2 cellular contexts compared by ENCODE assay signal in the genomic region with DNA sequence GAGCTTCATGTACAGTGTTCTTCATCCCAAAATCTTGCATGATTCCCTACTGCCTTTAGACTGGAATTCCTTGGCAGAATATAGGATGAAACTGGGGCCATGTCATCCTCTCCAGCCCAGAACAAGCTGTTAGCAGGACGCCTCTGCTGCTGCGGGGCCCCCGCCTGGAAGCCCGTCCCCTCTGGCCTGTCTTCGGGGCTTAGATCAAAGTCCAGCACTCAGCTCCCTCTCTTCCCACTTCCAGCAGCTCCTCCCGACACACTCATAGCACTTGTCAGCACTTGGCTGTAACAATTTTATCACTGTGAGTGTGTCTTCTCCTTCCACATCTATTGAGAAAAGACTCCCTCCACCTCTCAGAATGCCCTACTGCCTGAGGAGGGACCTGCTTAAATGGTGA.
TF ChIP-seq lines count a peak whose summit lies in the region.

No MANE protein-coding gene starts in this region.

TF ChIP-seq in SK-N-SH, 30 proteins besides CTCF, POLR2A, EP300 and RAD21 (continued from another document):
- TF ChIP-seq CHD2 (IDR thresholded peaks at IDR 0.05; ENCODE audit: low read length, partially characterized antibody) (no peak), TEAD4 (IDR thresholded peaks at IDR 0.05; ENCODE audit: borderline replicate concordance, insufficient read depth) (no peak), NRF1 (IDR thresholded peaks at IDR 0.05; ENCODE audit: low read depth, low read length) (no peak), GABPA (IDR thresholded peaks at IDR 0.05; ENCODE audit: low read depth) (no peak), POLR2AphosphoS5 (IDR thresholded peaks at IDR 0.05; ENCODE audit: low read depth, low read length) (no peak), MXI1 (IDR thresholded peaks at IDR 0.05; ENCODE audit: low read depth, low read length) (no peak), RCOR1 (IDR thresholded peaks at IDR 0.05; ENCODE audit: low read length) (no peak), RFX5 (IDR thresholded peaks at IDR 0.05; ENCODE audit: low read length) (no peak), YY1 (IDR thresholded peaks at IDR 0.05; ENCODE audit: low read depth) (no peak), NFIC (IDR thresholded peaks at IDR 0.05; ENCODE audit: borderline replicate concordance) (no peak), TCF12 (IDR thresholded peaks at IDR 0.05) (no peak), JUND (IDR thresholded peaks at IDR 0.05) (no peak), SMC3 (IDR thresholded peaks at IDR 0.05; ENCODE audit: low read depth, low read length) (no peak), ELF1 (IDR thresholded peaks at IDR 0.05) (no peak), RXRA (IDR thresholded peaks at IDR 0.05; ENCODE audit: borderline replicate concordance, low read depth) (no peak)
- TF ChIP-seq, protein P1, sequence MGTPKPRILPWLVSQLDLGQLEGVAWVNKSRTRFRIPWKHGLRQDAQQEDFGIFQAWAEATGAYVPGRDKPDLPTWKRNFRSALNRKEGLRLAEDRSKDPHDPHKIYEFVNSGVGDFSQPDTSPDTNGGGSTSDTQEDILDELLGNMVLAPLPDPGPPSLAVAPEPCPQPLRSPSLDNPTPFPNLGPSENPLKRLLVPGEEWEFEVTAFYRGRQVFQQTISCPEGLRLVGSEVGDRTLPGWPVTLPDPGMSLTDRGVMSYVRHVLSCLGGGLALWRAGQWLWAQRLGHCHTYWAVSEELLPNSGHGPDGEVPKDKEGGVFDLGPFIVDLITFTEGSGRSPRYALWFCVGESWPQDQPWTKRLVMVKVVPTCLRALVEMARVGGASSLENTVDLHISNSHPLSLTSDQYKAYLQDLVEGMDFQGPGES (IDR thresholded peaks at IDR 0.05; ENCODE audit: low read depth, low read length) = no peak
- TF ChIP-seq, protein P2, sequence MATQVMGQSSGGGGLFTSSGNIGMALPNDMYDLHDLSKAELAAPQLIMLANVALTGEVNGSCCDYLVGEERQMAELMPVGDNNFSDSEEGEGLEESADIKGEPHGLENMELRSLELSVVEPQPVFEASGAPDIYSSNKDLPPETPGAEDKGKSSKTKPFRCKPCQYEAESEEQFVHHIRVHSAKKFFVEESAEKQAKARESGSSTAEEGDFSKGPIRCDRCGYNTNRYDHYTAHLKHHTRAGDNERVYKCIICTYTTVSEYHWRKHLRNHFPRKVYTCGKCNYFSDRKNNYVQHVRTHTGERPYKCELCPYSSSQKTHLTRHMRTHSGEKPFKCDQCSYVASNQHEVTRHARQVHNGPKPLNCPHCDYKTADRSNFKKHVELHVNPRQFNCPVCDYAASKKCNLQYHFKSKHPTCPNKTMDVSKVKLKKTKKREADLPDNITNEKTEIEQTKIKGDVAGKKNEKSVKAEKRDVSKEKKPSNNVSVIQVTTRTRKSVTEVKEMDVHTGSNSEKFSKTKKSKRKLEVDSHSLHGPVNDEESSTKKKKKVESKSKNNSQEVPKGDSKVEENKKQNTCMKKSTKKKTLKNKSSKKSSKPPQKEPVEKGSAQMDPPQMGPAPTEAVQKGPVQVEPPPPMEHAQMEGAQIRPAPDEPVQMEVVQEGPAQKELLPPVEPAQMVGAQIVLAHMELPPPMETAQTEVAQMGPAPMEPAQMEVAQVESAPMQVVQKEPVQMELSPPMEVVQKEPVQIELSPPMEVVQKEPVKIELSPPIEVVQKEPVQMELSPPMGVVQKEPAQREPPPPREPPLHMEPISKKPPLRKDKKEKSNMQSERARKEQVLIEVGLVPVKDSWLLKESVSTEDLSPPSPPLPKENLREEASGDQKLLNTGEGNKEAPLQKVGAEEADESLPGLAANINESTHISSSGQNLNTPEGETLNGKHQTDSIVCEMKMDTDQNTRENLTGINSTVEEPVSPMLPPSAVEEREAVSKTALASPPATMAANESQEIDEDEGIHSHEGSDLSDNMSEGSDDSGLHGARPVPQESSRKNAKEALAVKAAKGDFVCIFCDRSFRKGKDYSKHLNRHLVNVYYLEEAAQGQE (IDR thresholded peaks at IDR 0.05; ENCODE audit: low read depth, low read length) = no peak
TF ChIP-seq in SK-N-SH: peak in this region for 0.

TF ChIP-seq in SK-N-SH treated with all-trans-retinoic acid at 6 μM for 48 hours, 23 proteins besides CTCF, POLR2A, EP300 and RAD21 (continued from another document):
- TF ChIP-seq, protein P3, sequence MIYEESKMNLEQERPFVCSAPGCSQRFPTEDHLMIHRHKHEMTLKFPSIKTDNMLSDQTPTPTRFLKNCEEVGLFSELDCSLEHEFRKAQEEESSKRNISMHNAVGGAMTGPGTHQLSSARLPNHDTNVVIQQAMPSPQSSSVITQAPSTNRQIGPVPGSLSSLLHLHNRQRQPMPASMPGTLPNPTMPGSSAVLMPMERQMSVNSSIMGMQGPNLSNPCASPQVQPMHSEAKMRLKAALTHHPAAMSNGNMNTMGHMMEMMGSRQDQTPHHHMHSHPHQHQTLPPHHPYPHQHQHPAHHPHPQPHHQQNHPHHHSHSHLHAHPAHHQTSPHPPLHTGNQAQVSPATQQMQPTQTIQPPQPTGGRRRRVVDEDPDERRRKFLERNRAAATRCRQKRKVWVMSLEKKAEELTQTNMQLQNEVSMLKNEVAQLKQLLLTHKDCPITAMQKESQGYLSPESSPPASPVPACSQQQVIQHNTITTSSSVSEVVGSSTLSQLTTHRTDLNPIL (CRISPR knock-in tag; IDR thresholded peaks at IDR 0.05; ENCODE audit: low read depth) = no peak
- TF ChIP-seq RARB (CRISPR knock-in tag; IDR thresholded peaks at IDR 0.05) = no peak
- no peak for TF ChIP-seq TCF4 (CRISPR knock-in tag; IDR thresholded peaks at IDR 0.05; ENCODE audit: borderline replicate concordance)
- no peak for TF ChIP-seq CSDC2 (CRISPR knock-in tag; IDR thresholded peaks at IDR 0.05)
- TF ChIP-seq, protein P4, sequence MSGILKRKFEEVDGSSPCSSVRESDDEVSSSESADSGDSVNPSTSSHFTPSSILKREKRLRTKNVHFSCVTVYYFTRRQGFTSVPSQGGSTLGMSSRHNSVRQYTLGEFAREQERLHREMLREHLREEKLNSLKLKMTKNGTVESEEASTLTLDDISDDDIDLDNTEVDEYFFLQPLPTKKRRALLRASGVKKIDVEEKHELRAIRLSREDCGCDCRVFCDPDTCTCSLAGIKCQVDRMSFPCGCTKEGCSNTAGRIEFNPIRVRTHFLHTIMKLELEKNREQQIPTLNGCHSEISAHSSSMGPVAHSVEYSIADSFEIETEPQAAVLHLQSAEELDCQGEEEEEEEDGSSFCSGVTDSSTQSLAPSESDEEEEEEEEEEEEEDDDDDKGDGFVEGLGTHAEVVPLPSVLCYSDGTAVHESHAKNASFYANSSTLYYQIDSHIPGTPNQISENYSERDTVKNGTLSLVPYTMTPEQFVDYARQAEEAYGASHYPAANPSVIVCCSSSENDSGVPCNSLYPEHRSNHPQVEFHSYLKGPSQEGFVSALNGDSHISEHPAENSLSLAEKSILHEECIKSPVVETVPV (CRISPR knock-in tag; IDR thresholded peaks at IDR 0.05) = no peak
- TF ChIP-seq ZC3H10 (CRISPR knock-in tag; IDR thresholded peaks at IDR 0.05) = no peak
- no peak for TF ChIP-seq ZNF8 (CRISPR knock-in tag; IDR thresholded peaks at IDR 0.05)
- no peak for TF ChIP-seq ESRRG (CRISPR knock-in tag; IDR thresholded peaks at IDR 0.05)
- TF ChIP-seq OSR1 (CRISPR knock-in tag; IDR thresholded peaks at IDR 0.05) = no peak
- TF ChIP-seq, protein P5, sequence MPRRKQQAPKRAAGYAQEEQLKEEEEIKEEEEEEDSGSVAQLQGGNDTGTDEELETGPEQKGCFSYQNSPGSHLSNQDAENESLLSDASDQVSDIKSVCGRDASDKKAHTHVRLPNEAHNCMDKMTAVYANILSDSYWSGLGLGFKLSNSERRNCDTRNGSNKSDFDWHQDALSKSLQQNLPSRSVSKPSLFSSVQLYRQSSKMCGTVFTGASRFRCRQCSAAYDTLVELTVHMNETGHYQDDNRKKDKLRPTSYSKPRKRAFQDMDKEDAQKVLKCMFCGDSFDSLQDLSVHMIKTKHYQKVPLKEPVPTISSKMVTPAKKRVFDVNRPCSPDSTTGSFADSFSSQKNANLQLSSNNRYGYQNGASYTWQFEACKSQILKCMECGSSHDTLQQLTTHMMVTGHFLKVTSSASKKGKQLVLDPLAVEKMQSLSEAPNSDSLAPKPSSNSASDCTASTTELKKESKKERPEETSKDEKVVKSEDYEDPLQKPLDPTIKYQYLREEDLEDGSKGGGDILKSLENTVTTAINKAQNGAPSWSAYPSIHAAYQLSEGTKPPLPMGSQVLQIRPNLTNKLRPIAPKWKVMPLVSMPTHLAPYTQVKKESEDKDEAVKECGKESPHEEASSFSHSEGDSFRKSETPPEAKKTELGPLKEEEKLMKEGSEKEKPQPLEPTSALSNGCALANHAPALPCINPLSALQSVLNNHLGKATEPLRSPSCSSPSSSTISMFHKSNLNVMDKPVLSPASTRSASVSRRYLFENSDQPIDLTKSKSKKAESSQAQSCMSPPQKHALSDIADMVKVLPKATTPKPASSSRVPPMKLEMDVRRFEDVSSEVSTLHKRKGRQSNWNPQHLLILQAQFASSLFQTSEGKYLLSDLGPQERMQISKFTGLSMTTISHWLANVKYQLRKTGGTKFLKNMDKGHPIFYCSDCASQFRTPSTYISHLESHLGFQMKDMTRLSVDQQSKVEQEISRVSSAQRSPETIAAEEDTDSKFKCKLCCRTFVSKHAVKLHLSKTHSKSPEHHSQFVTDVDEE (CRISPR knock-in tag; IDR thresholded peaks at IDR 0.05) = no peak
- no peak for TF ChIP-seq ZFP30 (CRISPR knock-in tag; IDR thresholded peaks at IDR 0.05)
- no peak for TF ChIP-seq ISL1 (CRISPR knock-in tag; IDR thresholded peaks at IDR 0.05)
- TF ChIP-seq GLIS3 (CRISPR knock-in tag; IDR thresholded peaks at IDR 0.05) = no peak
